In the genomic region with DNA sequence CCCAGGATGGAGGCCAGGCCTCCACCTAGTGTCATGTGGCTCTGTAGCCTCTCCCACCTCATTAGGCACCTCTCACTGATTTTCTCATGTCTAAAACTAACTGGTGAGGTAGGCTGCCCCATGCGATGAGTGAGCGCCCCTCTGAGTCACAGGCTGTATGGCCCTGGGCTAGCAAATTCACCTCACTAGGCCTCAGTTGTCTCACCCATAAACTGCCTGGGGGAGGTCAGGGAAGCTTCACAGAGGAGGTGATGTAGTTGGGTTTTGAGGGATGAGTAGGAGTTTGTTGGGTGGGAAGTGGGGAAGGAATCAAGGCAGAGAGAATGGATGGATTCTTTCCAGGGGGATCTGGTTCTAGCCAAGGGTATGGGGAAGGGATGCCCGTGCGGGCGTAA, we compare ENCODE assay signal across 1 cellular context.
TF ChIP-seq lines count a peak whose summit lies in the region.

No MANE protein-coding gene starts in this region.

TF ChIP-seq in WTC11, 78 proteins besides CTCF, POLR2A, EP300 and RAD21 (continued from another document):
- TF ChIP-seq, protein P1, sequence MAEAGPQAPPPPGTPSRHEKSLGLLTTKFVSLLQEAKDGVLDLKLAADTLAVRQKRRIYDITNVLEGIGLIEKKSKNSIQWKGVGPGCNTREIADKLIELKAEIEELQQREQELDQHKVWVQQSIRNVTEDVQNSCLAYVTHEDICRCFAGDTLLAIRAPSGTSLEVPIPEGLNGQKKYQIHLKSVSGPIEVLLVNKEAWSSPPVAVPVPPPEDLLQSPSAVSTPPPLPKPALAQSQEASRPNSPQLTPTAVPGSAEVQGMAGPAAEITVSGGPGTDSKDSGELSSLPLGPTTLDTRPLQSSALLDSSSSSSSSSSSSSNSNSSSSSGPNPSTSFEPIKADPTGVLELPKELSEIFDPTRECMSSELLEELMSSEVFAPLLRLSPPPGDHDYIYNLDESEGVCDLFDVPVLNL (CRISPR knock-in tag; IDR thresholded peaks at IDR 0.05; ENCODE audit: borderline replicate concordance, low read depth) = no peak
- TF ChIP-seq NR2C2 (CRISPR knock-in tag; IDR thresholded peaks at IDR 0.05) = no peak
TF ChIP-seq in WTC11: peak in this region for 0.
